In the genomic region with DNA sequence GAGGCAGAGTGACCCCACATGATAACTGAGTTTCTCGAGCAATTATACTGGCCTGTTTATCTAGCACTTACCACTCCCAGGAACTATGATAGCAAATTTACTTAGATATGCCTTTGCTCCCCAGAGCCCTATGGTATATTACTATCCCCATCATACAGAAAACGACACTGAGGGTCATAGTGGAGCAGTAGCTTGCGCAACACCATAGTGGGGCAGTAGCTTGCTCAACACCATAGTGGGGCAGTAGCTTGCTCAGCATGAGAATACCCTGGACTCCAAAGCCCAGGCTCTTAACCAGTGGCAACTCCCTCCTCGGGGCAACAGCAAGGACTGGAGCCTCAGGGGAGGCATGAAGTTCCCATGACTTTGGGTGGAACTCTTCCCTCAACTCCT, we compare ENCODE assay signal across 24 cellular contexts.
"Had no signal": no experiment of that assay in that cellular context is flagged by ENCODE, and none has a peak within 500 bp of the region (broad histone marks: within the 10 kb centered on the region; RNA-seq: fewer than 3 reads in every experiment).

No MANE protein-coding gene starts in this region.

- H3K9me2 ChIP-seq: SK-N-SH had no signal

- H3K9me3 ChIP-seq: adrenal gland, body of pancreas, breast epithelium, Peyer's patch, SJSA1, SK-N-SH had no signal

- ATAC-seq: activated CD8-positive, alpha-beta T cell treated with anti-CD3 and anti-CD28 coated beads, Interleukin-2, amount 10 ng/mL, durations not matched to agents 7 days and 5 days; activated naive CD4-positive, alpha-beta T cell treated with anti-CD3 and anti-CD28 coated beads, Interleukin-2, amount 50 U/mL, for 72 hours; body of pancreas; PC-3 had no signal

- H3K9ac ChIP-seq: SK-N-SH had no signal

- H3K36me3 ChIP-seq: adrenal gland, breast epithelium, Peyer's patch, SJSA1 had no signal

- H3K4me1 ChIP-seq: adrenal gland, body of pancreas, breast epithelium, Peyer's patch, SJSA1 had no signal

- H3K4me3 ChIP-seq: adrenal gland, body of pancreas, breast epithelium, Peyer's patch, SJSA1 had no signal

- H3K4me2 ChIP-seq: SK-N-SH had no signal

- DNase-seq: activated B cell treated with CpG ODN at 0.5 μM for 24 hours; activated CD4-positive, alpha-beta T cell treated with anti-CD3 and anti-CD28 coated beads for 48 hours; activated CD4-positive, CD25-positive, alpha-beta regulatory T cell treated with anti-CD3 and anti-CD28 coated beads, Interleukin-2, amount 50 U/mL, for 72 hours; activated CD8-positive, alpha-beta T cell treated with anti-CD3 and anti-CD28 coated beads, Interleukin-2, amount 10 ng/mL, durations not matched to agents 7 days and 5 days; activated gamma-delta T cell treated with Interleukin-2 at 50 U/mL for 16 hours; activated naive CD4-positive, alpha-beta T cell treated with anti-CD3 and anti-CD28 coated beads for 36 hours; activated T-cell treated with anti-CD3 and anti-CD28 coated beads, Interleukin-2, amount 50 U/mL, for 24 hours; adrenal gland; body of pancreas; Karpas-422; NCI-H1048; NCI-H1105 treated with DMSO at 0.1 percent for 48 hours; NCI-H1436; NCI-H1694; NCI-H2029; NCI-H345; NCI-H524 treated with DMSO at 0.1 percent for 48 hours; PC-3; Peyer's patch; SHP77 treated with DMSO at 0.1 percent for 48 hours had no signal

- H3K27me3 ChIP-seq: adrenal gland, body of pancreas, breast epithelium, Peyer's patch, SJSA1 had no signal

- H3K27ac ChIP-seq: adrenal gland, body of pancreas, breast epithelium, Peyer's patch, SJSA1 had no signal
